ENCODE assay signal across 15 cellular contexts in genomic region chr6:41878961-41879405, GRCh38. TPM values are rescaled to one million over a fixed set of nuclear protein-coding genes. Genes with fewer than 3 reads are reported as not detected.
DNase-seq lines count a peak whose midpoint lies in the region; ATAC-seq, FAIRE-seq and TF ChIP-seq lines count a peak whose summit lies in the region.
"Had no signal": no experiment of that assay in that cellular context is flagged by ENCODE, and none has a peak within 500 bp of the region (broad histone marks: within the 10 kb centered on the region; RNA-seq: fewer than 3 reads in every experiment).

No MANE protein-coding gene starts in this region.

- no peaks in the 10 kb centered on the region; a peak in 2 of 7 replicates for H3K36me3 Mint-ChIP-seq in H9 (ENCODE audit: insufficient read depth in 1 of 3, low read depth in 3 of 3)
- H3K36me3 Mint-ChIP-seq in astrocyte (ENCODE audit: low read depth, unreplicated experiment), result no peaks in the 10 kb centered on the region

- ATAC-seq in HG02981 (IDR thresholded peaks at IDR 0.05; ENCODE audit: unreplicated experiment), result no peak
- ATAC-seq: gastrocnemius medialis had no signal

- H2AFZ ChIP-seq in H9 (ENCODE audit: low read length), result no peak overlapping the region
- H2AFZ ChIP-seq in astrocyte (ENCODE audit: low read depth, low read length), result no peak overlapping the region

- H3K23ac ChIP-seq in H9 (ENCODE audit: insufficient read length, low read depth, low read length), result no peak overlapping the region

- H3K9ac ChIP-seq in H9 (ENCODE audit: extremely low read depth, insufficient read length, low read length) (no peak overlapping the region), astrocyte (ENCODE audit: low read length) (no peak overlapping the region)
- H3K9ac ChIP-seq: BLaER1 treated with 17β-estradiol and CSF1 and Interleukin-3, amounts not matched to agents 10 nM and 100 nM had no signal

- H3K4me2 ChIP-seq in H9 (ENCODE audit: insufficient read depth, insufficient read length, low read length), result no peak overlapping the region
- peak overlapping the region; percentile 56 for H3K4me2 ChIP-seq in astrocyte (ENCODE audit: low read length)

- H3K4me1 Mint-ChIP-seq in H9 (peaks cover 8 to 10% of the 10 kb centered on the region in 2 experiments), astrocyte (ENCODE audit: low read depth, unreplicated experiment) (peaks cover 2% of the 10 kb centered on the region)
- H3K4me1 Mint-ChIP-seq: activated CD4-positive, alpha-beta memory T cell treated with anti-CD3 and anti-CD28 coated beads, Interleukin-2, amount 10 ng/mL, durations not matched to agents 7 days and 5 days had no signal

- no peak overlapping the region for H3K4me3 ChIP-seq in astrocyte (ENCODE audit: insufficient read depth, low read depth, low read length)
- H3K4me3 ChIP-seq: adrenal gland; BLaER1 treated with 17β-estradiol and CSF1 and Interleukin-3, amounts not matched to agents 10 nM and 100 nM; gastrocnemius medialis; spleen had no signal

- no peaks in the 10 kb centered on the region for H3K9me3 ChIP-seq in H9 (ENCODE audit: control insufficient read depth, low read depth, low read length)
- no peaks in the 10 kb centered on the region for H3K9me3 ChIP-seq in astrocyte (ENCODE audit: insufficient read depth, low read depth, low read length)
- H3K9me3 ChIP-seq: adrenal gland; BLaER1 treated with 17β-estradiol and CSF1 and Interleukin-3, amounts not matched to agents 10 nM and 100 nM; gastrocnemius medialis; spleen had no signal

- no peak overlapping the region for H3K4ac ChIP-seq in H9 (ENCODE audit: low read depth, low read length)

- no peaks in the 10 kb centered on the region for H3K23me2 ChIP-seq in H9 (ENCODE audit: insufficient read length, low read depth, low read length, poor library complexity, severe bottlenecking)

- H3K79me1 ChIP-seq in H9 (ENCODE audit: insufficient read depth, low read depth, low read length, poor library complexity, severe bottlenecking), result peaks cover 3% of the 10 kb centered on the region

- no peak overlapping the region for H4K8ac ChIP-seq in H9 (replicated peaks; ENCODE audit: insufficient read length, low read depth, low read length)

- H3K79me2 ChIP-seq in H9 (ENCODE audit: insufficient read depth, low read length) (no peaks in the 10 kb centered on the region), astrocyte (ENCODE audit: insufficient read depth, low read length) (no peaks in the 10 kb centered on the region)

- H4K5ac ChIP-seq in H9 (ENCODE audit: insufficient read length, low read depth, low read length), result no peak overlapping the region

- no peak overlapping the region for H3K14ac ChIP-seq in H9 (ENCODE audit: insufficient read depth, low read length)

- H3K27me3 Mint-ChIP-seq in H9 (ENCODE audit: low read depth) (no peaks in the 10 kb centered on the region), astrocyte (ENCODE audit: low read depth, unreplicated experiment) (no peaks in the 10 kb centered on the region)
- H3K27me3 Mint-ChIP-seq: activated CD4-positive, alpha-beta memory T cell treated with anti-CD3 and anti-CD28 coated beads, Interleukin-2, amount 10 ng/mL, durations not matched to agents 7 days and 5 days; memory B cell had no signal

- H2AK5ac ChIP-seq in H9 (ENCODE audit: insufficient read length, low read length), result no peak overlapping the region

- H4K20me1 ChIP-seq in H9 (ENCODE audit: control insufficient read depth, insufficient read depth, insufficient read length), result no peaks in the 10 kb centered on the region
- H4K20me1 ChIP-seq in astrocyte (ENCODE audit: insufficient read depth, low read length), result no peaks in the 10 kb centered on the region
- H4K20me1 ChIP-seq: BLaER1 treated with 17β-estradiol and CSF1 and Interleukin-3, amounts not matched to agents 10 nM and 100 nM had no signal

- H3K18ac ChIP-seq in H9 (ENCODE audit: insufficient read length, low read depth, low read length), result no peak overlapping the region

- no peak overlapping the region for H3K56ac ChIP-seq in H9 (ENCODE audit: insufficient read length, low read depth, low read length)

- H3K27me3 ChIP-seq in H9 (ENCODE audit: insufficient read depth, low read length), result no peaks in the 10 kb centered on the region
- H3K27me3 ChIP-seq in astrocyte (ENCODE audit: insufficient read depth, low read length), result no peaks in the 10 kb centered on the region
- H3K27me3 ChIP-seq: adrenal gland; BLaER1 treated with 17β-estradiol and CSF1 and Interleukin-3, amounts not matched to agents 10 nM and 100 nM; gastrocnemius medialis; spleen had no signal

- H2BK120ac ChIP-seq in H9 (ENCODE audit: low read depth, low read length, poor library complexity, severe bottlenecking), result no peak overlapping the region

- peak overlapping the region in 2 of 3 experiments; percentile 14 to 89; a peak in 2 of 7 replicates for H3K27ac Mint-ChIP-seq in H9
- H3K27ac Mint-ChIP-seq in astrocyte (ENCODE audit: unreplicated experiment), result peak overlapping the region; percentile 83
- H3K27ac Mint-ChIP-seq: activated CD4-positive, alpha-beta memory T cell treated with anti-CD3 and anti-CD28 coated beads, Interleukin-2, amount 10 ng/mL, durations not matched to agents 7 days and 5 days; memory B cell had no signal

- H3K36me3 ChIP-seq in astrocyte (ENCODE audit: insufficient read depth, low read length), result no peaks in the 10 kb centered on the region
- H3K36me3 ChIP-seq: adrenal gland, gastrocnemius medialis, spleen had no signal

- peak; percentile 13 for FAIRE-seq in astrocyte (lab: Jason Lieb, UNC)

- no CpG with 5 or more reads among the region's 5 CpGs for WGBS in H9 (ENCODE audit: extremely low coverage, insufficient read length, low lambda C conversion rate)

- H3K4me1 ChIP-seq in H9 (ENCODE audit: insufficient read depth, low read length), result no peaks in the 10 kb centered on the region
- H3K4me1 ChIP-seq in astrocyte (ENCODE audit: insufficient read depth, low read length), result peaks cover 16% of the 10 kb centered on the region
- H3K4me1 ChIP-seq: gastrocnemius medialis had no signal

- H3K27ac ChIP-seq in H9 (ENCODE audit: insufficient read length, low read depth, low read length) (no peak overlapping the region), astrocyte (ENCODE audit: low read depth, low read length) (peak overlapping the region; percentile 60)
- H3K27ac ChIP-seq: adrenal gland; BLaER1 treated with 17β-estradiol and CSF1 and Interleukin-3, amounts not matched to agents 10 nM and 100 nM; gastrocnemius medialis; spleen had no signal

- no peak overlapping the region for H4K91ac ChIP-seq in H9 (ENCODE audit: insufficient read length, low read depth, low read length)

- no peak overlapping the region for H2BK20ac ChIP-seq in H9 (ENCODE audit: low read depth, low read length, poor library complexity, severe bottlenecking)

- H2BK12ac ChIP-seq in H9 (ENCODE audit: insufficient read length, low read depth, low read length), result no peak overlapping the region

- DNase-seq in AG08395 (ENCODE audit: low spot score) (peak; percentile 51), H9 (no peak), astrocyte (ENCODE audit: low read depth) (peak; percentile 63), kidney tubule cell (ENCODE audit: low spot score) (peak; percentile 35), amniotic stem cell (lab: John Stamatoyannopoulos, UW) (no peak), GM19238 (ENCODE audit: insufficient read length, low spot score) (no peak), NCI-H2081 treated with DMSO at 0.1 percent for 48 hours (lab: John Stamatoyannopoulos, UW) (no peak)
- DNase-seq: activated CD4-positive, alpha-beta memory T cell treated with anti-CD3 and anti-CD28 coated beads, Interleukin-2, amount 10 ng/mL, durations not matched to agents 7 days and 5 days; adrenal gland; gastrocnemius medialis; SIG-M5; spleen had no signal

- no peak overlapping the region for H2BK15ac ChIP-seq in H9 (ENCODE audit: low read depth, low read length)

- H3K9me3 Mint-ChIP-seq in H9 (no peaks in the 10 kb centered on the region), astrocyte (ENCODE audit: unreplicated experiment) (no peaks in the 10 kb centered on the region)
- H3K9me3 Mint-ChIP-seq: activated CD4-positive, alpha-beta memory T cell treated with anti-CD3 and anti-CD28 coated beads, Interleukin-2, amount 10 ng/mL, durations not matched to agents 7 days and 5 days; memory B cell had no signal

- no peak overlapping the region for H3T11ph ChIP-seq in H9 (ENCODE audit: low read length)

- no peak for TF ChIP-seq CTCF in H9 (conservative IDR thresholded peaks at IDR 0.05)
- TF ChIP-seq CTCF in astrocyte (IDR thresholded peaks at IDR 0.05; ENCODE audit: insufficient read depth, low read depth, low read length), result no peak

- H3K4me3 Mint-ChIP-seq in H9 (no peak overlapping the region), astrocyte (ENCODE audit: unreplicated experiment) (no peak overlapping the region)
- H3K4me3 Mint-ChIP-seq: activated CD4-positive, alpha-beta memory T cell treated with anti-CD3 and anti-CD28 coated beads, Interleukin-2, amount 10 ng/mL, durations not matched to agents 7 days and 5 days; memory B cell had no signal

- no peak overlapping the region for H2BK5ac ChIP-seq in H9 (ENCODE audit: insufficient read length, low read length)

RNA-seq across cellular contexts. Expression of gene USP49, which starts 16.2 kb away (rescaled TPM):
- 18.7 and 19.0 TPM in 2 replicates for total RNA-seq in H9 (2021)
- total RNA-seq in astrocyte, result 3.8 and 5.5 TPM in 2 replicates

RNA-seq across cellular contexts. Expression of gene MED20, which starts 42.0 kb away (rescaled TPM):
- total RNA-seq in H9 (2021) (28.9 and 29.9 TPM in 2 replicates), astrocyte (27.1 and 28.9 TPM in 2 replicates)

RNA-seq across cellular contexts. Expression of gene BYSL, which starts 42.3 kb away (rescaled TPM):
- total RNA-seq in H9 (2021) (71.1 and 74.2 TPM in 2 replicates), astrocyte (41.2 and 43.1 TPM in 2 replicates)

Comparison
In these comparisons a context has a peak if more than half of its experiments do, and no peak if none do; other contexts are left out.
1. DNase-seq: peak in AG08395 (single experiment), astrocyte (single experiment) and kidney tubule cell (single experiment); none in H9 (single experiment), amniotic stem cell (single experiment), GM19238 (single experiment) and NCI-H2081 treated with DMSO at 0.1 percent for 48 hours (single experiment).